ENCODE assay signal across 1 cellular context in the genomic region with DNA sequence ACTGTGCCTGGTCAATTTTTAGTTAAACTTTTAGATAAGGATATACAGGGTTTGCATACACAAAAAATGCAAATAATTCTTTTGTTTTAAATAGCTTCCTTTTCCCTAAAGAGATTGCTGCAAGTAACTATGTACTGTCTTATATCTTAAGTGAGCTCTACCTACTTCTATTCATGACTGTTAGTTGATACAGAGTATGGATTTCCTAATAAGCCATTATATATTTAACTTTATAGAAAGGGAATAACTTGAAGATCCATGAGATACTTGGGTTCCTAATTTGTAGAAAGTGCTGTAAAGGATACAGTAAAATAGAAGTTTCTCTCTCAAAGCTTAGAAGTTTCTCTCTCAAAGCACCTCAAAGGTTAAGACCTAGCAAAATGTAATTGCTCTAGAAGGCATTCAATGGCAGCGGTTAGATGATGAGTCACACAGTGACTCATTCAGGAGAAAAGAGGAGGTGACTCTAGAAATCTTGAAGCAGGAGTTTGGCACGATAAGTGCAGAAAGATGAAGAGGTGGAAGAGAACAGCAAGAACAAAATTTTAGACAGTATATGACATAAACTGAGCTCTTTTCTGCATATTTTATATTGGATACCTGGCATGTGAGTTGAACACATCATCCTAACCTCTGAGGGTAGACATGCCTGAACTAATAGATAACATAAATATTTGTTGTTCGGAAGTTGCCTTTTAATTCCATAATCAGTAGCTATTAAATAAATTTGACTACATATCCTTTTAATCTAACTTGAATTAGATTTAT.
TF ChIP-seq lines count a peak whose summit lies in the region.

No MANE protein-coding gene starts in this region.

TF ChIP-seq in GM12878, 131 proteins besides CTCF, POLR2A, EP300 and RAD21:
- TF ChIP-seq CREM (IDR thresholded peaks at IDR 0.05; ENCODE audit: low read depth) (no peak), CBFB (IDR thresholded peaks at IDR 0.05; ENCODE audit: low read depth) (no peak), RCOR1 (conservative IDR thresholded peaks at IDR 0.05; ENCODE audit: low read depth, low read length) (no peak), HDAC6 (IDR thresholded peaks at IDR 0.05; ENCODE audit: unreplicated experiment) (no peak), CEBPZ (IDR thresholded peaks at IDR 0.05; ENCODE audit: low read depth, low read length) (no peak), CHD2 (IDR thresholded peaks at IDR 0.05; ENCODE audit: borderline replicate concordance, low read depth, low read length) (no peak), SREBF1 (IDR thresholded peaks at IDR 0.05; ENCODE audit: low read length) (no peak), STAT1 (conservative IDR thresholded peaks at IDR 0.05) (no peak), BCL11A (IDR thresholded peaks at IDR 0.05; ENCODE audit: low read depth, low read length) (0 out of 2 replicates have a peak, but pooled peaks have one; percentile 34), MEF2B (IDR thresholded peaks at IDR 0.05; ENCODE audit: partially characterized antibody, poor library complexity, severe bottlenecking) (no peak), RELA (IDR thresholded peaks at IDR 0.05; ENCODE audit: borderline replicate concordance, partially characterized antibody) (no peak), BACH1 (IDR thresholded peaks at IDR 0.05; ENCODE audit: borderline replicate concordance) (no peak), ZNF207 (IDR thresholded peaks at IDR 0.05; ENCODE audit: borderline replicate concordance) (no peak), FOXM1 (IDR thresholded peaks at IDR 0.05; ENCODE audit: low read depth, low read length) (no peak), SP1 (IDR thresholded peaks at IDR 0.05; ENCODE audit: low read depth, low read length) (no peak), ATF3 (IDR thresholded peaks at IDR 0.05; ENCODE audit: borderline replicate concordance, extremely low read depth, low read depth, low read length) (no peak), CEBPB (IDR thresholded peaks at IDR 0.05; ENCODE audit: borderline replicate concordance in 1 of 2, low read depth in 2 of 2, low read length in 2 of 2) (no peak), JUNB (IDR thresholded peaks at IDR 0.05) (peak; percentile 84), ASH2L (IDR thresholded peaks at IDR 0.05; ENCODE audit: borderline replicate concordance, low read depth) (no peak), SIX5 (IDR thresholded peaks at IDR 0.05; ENCODE audit: low read depth, low read length, severe bottlenecking) (no peak), RUNX3 (IDR thresholded peaks at IDR 0.05; ENCODE audit: low read length) (peak; percentile 76), EGR1 (IDR thresholded peaks at IDR 0.05; ENCODE audit: borderline replicate concordance in 1 of 2, low read depth in 2 of 2, low read length in 2 of 2) (no peak), CHD4 (IDR thresholded peaks at IDR 0.05) (no peak), FOS (IDR thresholded peaks at IDR 0.05; ENCODE audit: borderline replicate concordance, extremely low read depth, insufficient read length) (no peak), POU2F2 (IDR thresholded peaks at IDR 0.05; ENCODE audit: borderline replicate concordance, low read depth, low read length) (no peak), JUND (IDR thresholded peaks at IDR 0.05; ENCODE audit: low read depth, low read length) (peak; percentile 46; the same call in 1 of the 2 replicates), SMAD1 (IDR thresholded peaks at IDR 0.05; ENCODE audit: low read depth, partially characterized antibody) (no peak), SRF (IDR thresholded peaks at IDR 0.05; ENCODE audit: low read depth in 2 of 2, low read length in 2 of 2) (no peak), PAX8 (IDR thresholded peaks at IDR 0.05) (no peak), BHLHE40 (IDR thresholded peaks at IDR 0.05; ENCODE audit: borderline replicate concordance in 1 of 2, low read depth in 2 of 2, low read length in 1 of 2) (no peak), ETV6 (conservative IDR thresholded peaks at IDR 0.05 in 1 of 2, IDR thresholded peaks at IDR 0.05 in 1 of 2; ENCODE audit: borderline replicate concordance in 1 of 2, low read depth in 1 of 2) (no peak), YY1 (IDR thresholded peaks at IDR 0.05; ENCODE audit: low read depth, low read length) (0 out of 2 replicates have a peak, but pooled peaks have one; percentile 36), TCF12 (IDR thresholded peaks at IDR 0.05; ENCODE audit: low read depth, low read length) (no peak), PRDM15 (CRISPR knock-in tag; IDR thresholded peaks at IDR 0.05) (no peak), CREB1 (IDR thresholded peaks at IDR 0.05; ENCODE audit: low read depth) (no peak; the same call in 1 of the 2 replicates), SMAD5 (IDR thresholded peaks at IDR 0.05; ENCODE audit: low read depth) (no peak)
- TF ChIP-seq, protein P1, sequence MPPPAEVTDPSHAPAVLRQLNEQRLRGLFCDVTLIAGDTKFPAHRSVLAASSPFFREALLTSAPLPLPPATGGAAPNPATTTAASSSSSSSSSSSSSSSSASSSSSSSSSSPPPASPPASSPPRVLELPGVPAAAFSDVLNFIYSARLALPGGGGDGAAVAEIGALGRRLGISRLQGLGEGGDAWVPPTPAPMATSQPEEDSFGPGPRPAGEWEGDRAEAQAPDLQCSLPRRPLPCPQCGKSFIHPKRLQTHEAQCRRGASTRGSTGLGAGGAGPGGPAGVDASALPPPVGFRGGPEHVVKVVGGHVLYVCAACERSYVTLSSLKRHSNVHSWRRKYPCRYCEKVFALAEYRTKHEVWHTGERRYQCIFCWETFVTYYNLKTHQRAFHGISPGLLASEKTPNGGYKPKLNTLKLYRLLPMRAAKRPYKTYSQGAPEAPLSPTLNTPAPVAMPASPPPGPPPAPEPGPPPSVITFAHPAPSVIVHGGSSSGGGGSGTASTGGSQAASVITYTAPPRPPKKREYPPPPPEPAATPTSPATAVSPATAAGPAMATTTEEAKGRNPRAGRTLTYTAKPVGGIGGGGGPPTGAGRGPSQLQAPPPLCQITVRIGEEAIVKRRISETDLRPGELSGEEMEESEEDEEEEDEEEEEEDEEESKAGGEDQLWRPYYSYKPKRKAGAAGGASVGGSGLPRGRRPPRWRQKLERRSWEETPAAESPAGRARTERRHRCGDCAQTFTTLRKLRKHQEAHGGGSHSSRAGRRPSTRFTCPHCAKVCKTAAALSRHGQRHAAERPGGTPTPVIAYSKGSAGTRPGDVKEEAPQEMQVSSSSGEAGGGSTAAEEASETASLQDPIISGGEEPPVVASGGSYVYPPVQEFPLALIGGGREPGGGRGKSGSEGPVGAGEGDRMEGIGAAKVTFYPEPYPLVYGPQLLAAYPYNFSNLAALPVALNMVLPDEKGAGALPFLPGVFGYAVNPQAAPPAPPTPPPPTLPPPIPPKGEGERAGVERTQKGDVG (CRISPR knock-in tag; IDR thresholded peaks at IDR 0.05), result no peak
- TF ChIP-seq, protein P2, sequence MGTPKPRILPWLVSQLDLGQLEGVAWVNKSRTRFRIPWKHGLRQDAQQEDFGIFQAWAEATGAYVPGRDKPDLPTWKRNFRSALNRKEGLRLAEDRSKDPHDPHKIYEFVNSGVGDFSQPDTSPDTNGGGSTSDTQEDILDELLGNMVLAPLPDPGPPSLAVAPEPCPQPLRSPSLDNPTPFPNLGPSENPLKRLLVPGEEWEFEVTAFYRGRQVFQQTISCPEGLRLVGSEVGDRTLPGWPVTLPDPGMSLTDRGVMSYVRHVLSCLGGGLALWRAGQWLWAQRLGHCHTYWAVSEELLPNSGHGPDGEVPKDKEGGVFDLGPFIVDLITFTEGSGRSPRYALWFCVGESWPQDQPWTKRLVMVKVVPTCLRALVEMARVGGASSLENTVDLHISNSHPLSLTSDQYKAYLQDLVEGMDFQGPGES (IDR thresholded peaks at IDR 0.05), result no peak
- TF ChIP-seq, protein P3, sequence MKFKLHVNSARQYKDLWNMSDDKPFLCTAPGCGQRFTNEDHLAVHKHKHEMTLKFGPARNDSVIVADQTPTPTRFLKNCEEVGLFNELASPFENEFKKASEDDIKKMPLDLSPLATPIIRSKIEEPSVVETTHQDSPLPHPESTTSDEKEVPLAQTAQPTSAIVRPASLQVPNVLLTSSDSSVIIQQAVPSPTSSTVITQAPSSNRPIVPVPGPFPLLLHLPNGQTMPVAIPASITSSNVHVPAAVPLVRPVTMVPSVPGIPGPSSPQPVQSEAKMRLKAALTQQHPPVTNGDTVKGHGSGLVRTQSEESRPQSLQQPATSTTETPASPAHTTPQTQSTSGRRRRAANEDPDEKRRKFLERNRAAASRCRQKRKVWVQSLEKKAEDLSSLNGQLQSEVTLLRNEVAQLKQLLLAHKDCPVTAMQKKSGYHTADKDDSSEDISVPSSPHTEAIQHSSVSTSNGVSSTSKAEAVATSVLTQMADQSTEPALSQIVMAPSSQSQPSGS (IDR thresholded peaks at IDR 0.05; ENCODE audit: low read length), result peak; percentile 20; the same call in 1 of the 2 replicates
